Comparison of ENCODE assay signal across 1 cellular context in the genomic region with DNA sequence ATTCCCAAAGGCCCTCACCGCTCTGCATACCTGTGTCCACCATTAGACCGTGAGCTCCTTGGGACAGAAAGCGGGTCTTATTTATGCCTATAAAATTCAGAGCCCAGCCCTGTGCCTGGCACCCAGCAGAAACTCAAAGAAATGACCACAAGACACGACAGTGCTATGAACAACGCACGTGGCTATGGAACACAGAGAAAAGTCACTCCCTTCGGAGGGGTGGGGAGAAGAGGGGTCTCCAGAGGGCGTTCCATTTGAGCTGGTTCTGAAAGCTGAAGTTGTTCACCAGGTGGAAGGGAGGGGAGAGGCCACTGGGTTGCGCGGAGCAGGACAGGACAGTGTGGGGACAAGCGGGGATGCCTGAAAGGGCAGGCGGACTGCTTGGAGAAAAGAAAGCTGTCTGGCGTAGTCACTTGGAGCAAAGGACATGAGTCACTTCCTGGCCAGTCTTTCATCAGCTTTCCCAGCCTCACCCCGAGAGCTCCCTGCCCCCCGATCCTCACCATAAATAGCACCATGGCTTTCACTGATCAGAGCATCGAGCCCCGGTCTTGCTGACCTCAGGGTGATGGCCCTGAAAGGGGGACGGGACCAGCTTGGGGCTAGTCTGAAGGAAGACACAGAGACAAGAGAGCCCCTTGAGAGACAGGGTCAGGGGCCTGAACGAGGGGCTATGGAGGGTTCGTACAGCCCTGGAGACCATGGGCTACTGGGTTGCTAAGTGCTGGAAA.
A peak's percentile ranks its signal among the peaks of the same experiment; 100 is the strongest.
TF ChIP-seq lines count a peak whose summit lies in the region.

No MANE protein-coding gene starts in this region.

TF ChIP-seq in K562, 482 proteins besides CTCF, POLR2A, EP300 and RAD21 (continued from another document and continues in another):
- peak; percentile 27; the same call in 1 of the 2 replicates for TF ChIP-seq NKRF (IDR thresholded peaks at IDR 0.05; ENCODE audit: borderline replicate concordance)
- TF ChIP-seq ATF7 (IDR thresholded peaks at IDR 0.05) = peak; percentile 81
- peak; percentile 71; the same call in 1 of the 2 replicates for TF ChIP-seq NFE2 (IDR thresholded peaks at IDR 0.05; ENCODE audit: low read depth)
- 0 out of 2 replicates have a peak, but pooled peaks have one; percentile 50 for TF ChIP-seq FOXO4 (CRISPR knock-in tag; IDR thresholded peaks at IDR 0.05)
- TF ChIP-seq ARID2 (IDR thresholded peaks at IDR 0.05) = 0 out of 2 replicates have a peak, but pooled peaks have one; percentile 4
- TF ChIP-seq ZC3H8 (IDR thresholded peaks at IDR 0.05) = 0 out of 2 replicates have a peak, but pooled peaks have one; percentile 31
- TF ChIP-seq ZFX (CRISPR knock-in tag; IDR thresholded peaks at IDR 0.05) = peak; percentile 42; the same call in 1 of the 2 replicates
- TF ChIP-seq, protein P1, sequence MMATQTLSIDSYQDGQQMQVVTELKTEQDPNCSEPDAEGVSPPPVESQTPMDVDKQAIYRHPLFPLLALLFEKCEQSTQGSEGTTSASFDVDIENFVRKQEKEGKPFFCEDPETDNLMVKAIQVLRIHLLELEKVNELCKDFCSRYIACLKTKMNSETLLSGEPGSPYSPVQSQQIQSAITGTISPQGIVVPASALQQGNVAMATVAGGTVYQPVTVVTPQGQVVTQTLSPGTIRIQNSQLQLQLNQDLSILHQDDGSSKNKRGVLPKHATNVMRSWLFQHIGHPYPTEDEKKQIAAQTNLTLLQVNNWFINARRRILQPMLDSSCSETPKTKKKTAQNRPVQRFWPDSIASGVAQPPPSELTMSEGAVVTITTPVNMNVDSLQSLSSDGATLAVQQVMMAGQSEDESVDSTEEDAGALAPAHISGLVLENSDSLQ (IDR thresholded peaks at IDR 0.05) = peak; percentile 37
- TF ChIP-seq PYGO2 (tag; IDR thresholded peaks at IDR 0.05) = peak; percentile 58; the same call in 1 of the 2 replicates
- TF ChIP-seq JUNB (CRISPR knock-in tag; conservative IDR thresholded peaks at IDR 0.05) = peak; percentile 54; the same call in 1 of the 2 replicates
- peak; percentile 98 for TF ChIP-seq JUND (IDR thresholded peaks at IDR 0.05; ENCODE audit: borderline replicate concordance, low read depth, low read length)
- peak; percentile 94; the same call in 2 of the 3 replicates for TF ChIP-seq JUND (tag; IDR thresholded peaks at IDR 0.05; ENCODE audit: borderline replicate concordance, low read depth, low read length)
- peak; percentile 91 for TF ChIP-seq ZNF584 (CRISPR knock-in tag; IDR thresholded peaks at IDR 0.05; ENCODE audit: low read depth)
- TF ChIP-seq, protein P2, sequence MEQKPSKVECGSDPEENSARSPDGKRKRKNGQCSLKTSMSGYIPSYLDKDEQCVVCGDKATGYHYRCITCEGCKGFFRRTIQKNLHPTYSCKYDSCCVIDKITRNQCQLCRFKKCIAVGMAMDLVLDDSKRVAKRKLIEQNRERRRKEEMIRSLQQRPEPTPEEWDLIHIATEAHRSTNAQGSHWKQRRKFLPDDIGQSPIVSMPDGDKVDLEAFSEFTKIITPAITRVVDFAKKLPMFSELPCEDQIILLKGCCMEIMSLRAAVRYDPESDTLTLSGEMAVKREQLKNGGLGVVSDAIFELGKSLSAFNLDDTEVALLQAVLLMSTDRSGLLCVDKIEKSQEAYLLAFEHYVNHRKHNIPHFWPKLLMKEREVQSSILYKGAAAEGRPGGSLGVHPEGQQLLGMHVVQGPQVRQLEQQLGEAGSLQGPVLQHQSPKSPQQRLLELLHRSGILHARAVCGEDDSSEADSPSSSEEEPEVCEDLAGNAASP (IDR thresholded peaks at IDR 0.05) = no peak
- peak; percentile 89; the same call in 1 of the 2 replicates for TF ChIP-seq POLR2H (tag; IDR thresholded peaks at IDR 0.05; ENCODE audit: low read depth)
- TF ChIP-seq ZNF780A (CRISPR knock-in tag; IDR thresholded peaks at IDR 0.05) = no peak
- TF ChIP-seq, protein P3, sequence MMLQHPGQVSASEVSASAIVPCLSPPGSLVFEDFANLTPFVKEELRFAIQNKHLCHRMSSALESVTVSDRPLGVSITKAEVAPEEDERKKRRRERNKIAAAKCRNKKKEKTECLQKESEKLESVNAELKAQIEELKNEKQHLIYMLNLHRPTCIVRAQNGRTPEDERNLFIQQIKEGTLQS (IDR thresholded peaks at IDR 0.05) = peak; percentile 97
- TF ChIP-seq, protein P3 (CRISPR knock-in tag; conservative IDR thresholded peaks at IDR 0.05) = no peak; the same call in 1 of the 2 replicates
- TF ChIP-seq ZKSCAN8 (CRISPR knock-in tag; IDR thresholded peaks at IDR 0.05) = peak; percentile 71; the same call in 1 of the 2 replicates
- peak; percentile 57; the same call in 1 of the 2 replicates for TF ChIP-seq ZBTB7A (IDR thresholded peaks at IDR 0.05; ENCODE audit: borderline replicate concordance, control insufficient read depth, low read depth, low read length)
- no peak for TF ChIP-seq TRIM25 (IDR thresholded peaks at IDR 0.05; ENCODE audit: borderline replicate concordance)
- no peak for TF ChIP-seq ERF (CRISPR knock-in tag; IDR thresholded peaks at IDR 0.05)
- TF ChIP-seq TOE1 (IDR thresholded peaks at IDR 0.05; ENCODE audit: borderline replicate concordance) = peak; percentile 55; the same call in 1 of the 2 replicates
- TF ChIP-seq TOE1 (CRISPR knock-in tag; IDR thresholded peaks at IDR 0.05; ENCODE audit: borderline replicate concordance, low read depth) = no peak
- no peak for TF ChIP-seq MXI1 (IDR thresholded peaks at IDR 0.05; ENCODE audit: low read depth, low read length)
- TF ChIP-seq ZNF589 (CRISPR knock-in tag; IDR thresholded peaks at IDR 0.05; ENCODE audit: low read depth) = peak; percentile 93
- no peak for TF ChIP-seq ZNF695 (CRISPR knock-in tag; IDR thresholded peaks at IDR 0.05)
- peak; percentile 50; the same call in 1 of the 2 replicates for TF ChIP-seq C11orf30 (IDR thresholded peaks at IDR 0.05; ENCODE audit: low read depth)
- TF ChIP-seq HDAC8 (tag; IDR thresholded peaks at IDR 0.05) = 0 out of 2 replicates have a peak, but pooled peaks have one; percentile 53
- no peak for TF ChIP-seq MCM5 (IDR thresholded peaks at IDR 0.05; ENCODE audit: low read depth)
- TF ChIP-seq MBD2 (IDR thresholded peaks at IDR 0.05; ENCODE audit: borderline replicate concordance, low read depth) = peak; percentile 57; the same call in 1 of the 2 replicates
- TF ChIP-seq SMARCB1 (IDR thresholded peaks at IDR 0.05; ENCODE audit: insufficient read length, low read depth) = no peak
- TF ChIP-seq, protein P4, sequence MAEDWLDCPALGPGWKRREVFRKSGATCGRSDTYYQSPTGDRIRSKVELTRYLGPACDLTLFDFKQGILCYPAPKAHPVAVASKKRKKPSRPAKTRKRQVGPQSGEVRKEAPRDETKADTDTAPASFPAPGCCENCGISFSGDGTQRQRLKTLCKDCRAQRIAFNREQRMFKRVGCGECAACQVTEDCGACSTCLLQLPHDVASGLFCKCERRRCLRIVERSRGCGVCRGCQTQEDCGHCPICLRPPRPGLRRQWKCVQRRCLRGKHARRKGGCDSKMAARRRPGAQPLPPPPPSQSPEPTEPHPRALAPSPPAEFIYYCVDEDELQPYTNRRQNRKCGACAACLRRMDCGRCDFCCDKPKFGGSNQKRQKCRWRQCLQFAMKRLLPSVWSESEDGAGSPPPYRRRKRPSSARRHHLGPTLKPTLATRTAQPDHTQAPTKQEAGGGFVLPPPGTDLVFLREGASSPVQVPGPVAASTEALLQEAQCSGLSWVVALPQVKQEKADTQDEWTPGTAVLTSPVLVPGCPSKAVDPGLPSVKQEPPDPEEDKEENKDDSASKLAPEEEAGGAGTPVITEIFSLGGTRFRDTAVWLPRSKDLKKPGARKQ (CRISPR knock-in tag; IDR thresholded peaks at IDR 0.05) = no peak
- TF ChIP-seq EP400 (IDR thresholded peaks at IDR 0.05) = peak; percentile 89
- peak; percentile 27; the same call in 1 of the 2 replicates for TF ChIP-seq MAFG (tag; conservative IDR thresholded peaks at IDR 0.05)
- TF ChIP-seq HMGN3 (IDR thresholded peaks at IDR 0.05; ENCODE audit: borderline replicate concordance, extremely low read depth, insufficient read length, low read depth, low read length) = no peak
- no peak for TF ChIP-seq ZNF3 (CRISPR knock-in tag; IDR thresholded peaks at IDR 0.05)
- 0 out of 2 replicates have a peak, but pooled peaks have one; percentile 60 for TF ChIP-seq ZNF444 (CRISPR knock-in tag; IDR thresholded peaks at IDR 0.05)
- TF ChIP-seq GABPB1 (CRISPR knock-in tag; IDR thresholded peaks at IDR 0.05) = peak; percentile 61
- TF ChIP-seq ZNF699 (CRISPR knock-in tag; IDR thresholded peaks at IDR 0.05; ENCODE audit: insufficient replicate concordance) = no peak
- no peak for TF ChIP-seq SPI1 (IDR thresholded peaks at IDR 0.05; ENCODE audit: borderline replicate concordance, low read depth, low read length)
- TF ChIP-seq, protein P5, sequence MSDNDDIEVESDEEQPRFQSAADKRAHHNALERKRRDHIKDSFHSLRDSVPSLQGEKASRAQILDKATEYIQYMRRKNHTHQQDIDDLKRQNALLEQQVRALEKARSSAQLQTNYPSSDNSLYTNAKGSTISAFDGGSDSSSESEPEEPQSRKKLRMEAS (CRISPR knock-in tag; IDR thresholded peaks at IDR 0.05) = peak; percentile 87
- no peak; the same call in 1 of the 2 replicates for TF ChIP-seq HDGF (IDR thresholded peaks at IDR 0.05)
- TF ChIP-seq ZFPM2 (CRISPR knock-in tag; IDR thresholded peaks at IDR 0.05) = no peak
- TF ChIP-seq, protein P6, sequence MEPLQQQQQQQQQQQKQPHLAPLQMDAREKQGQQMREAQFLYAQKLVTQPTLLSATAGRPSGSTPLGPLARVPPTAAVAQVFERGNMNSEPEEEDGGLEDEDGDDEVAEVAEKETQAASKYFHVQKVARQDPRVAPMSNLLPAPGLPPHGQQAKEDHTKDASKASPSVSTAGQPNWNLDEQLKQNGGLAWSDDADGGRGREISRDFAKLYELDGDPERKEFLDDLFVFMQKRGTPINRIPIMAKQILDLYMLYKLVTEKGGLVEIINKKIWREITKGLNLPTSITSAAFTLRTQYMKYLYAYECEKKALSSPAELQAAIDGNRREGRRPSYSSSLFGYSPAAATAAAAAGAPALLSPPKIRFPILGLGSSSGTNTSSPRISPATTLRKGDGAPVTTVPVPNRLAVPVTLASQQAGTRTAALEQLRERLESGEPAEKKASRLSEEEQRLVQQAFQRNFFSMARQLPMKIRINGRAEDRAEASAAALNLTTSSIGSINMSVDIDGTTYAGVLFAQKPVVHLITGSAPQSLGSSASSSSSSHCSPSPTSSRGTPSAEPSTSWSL (CRISPR knock-in tag; IDR thresholded peaks at IDR 0.05; ENCODE audit: borderline replicate concordance) = no peak
- peak; percentile 48; the same call in 1 of the 2 replicates for TF ChIP-seq MTA3 (IDR thresholded peaks at IDR 0.05; ENCODE audit: borderline replicate concordance)
- peak; percentile 46 for TF ChIP-seq HNRNPLL (IDR thresholded peaks at IDR 0.05; ENCODE audit: low read depth, low read length, poor library complexity, severe bottlenecking)
- TF ChIP-seq MNT (conservative IDR thresholded peaks at IDR 0.05) = peak; percentile 69 to 78
- TF ChIP-seq ZNF57 (CRISPR knock-in tag; IDR thresholded peaks at IDR 0.05) = no peak
- TF ChIP-seq KDM1A (IDR thresholded peaks at IDR 0.05) = no peak
- no peak for TF ChIP-seq ZNF282 (CRISPR knock-in tag; IDR thresholded peaks at IDR 0.05)
- no peak for TF ChIP-seq ZNF785 (CRISPR knock-in tag; IDR thresholded peaks at IDR 0.05)
- TF ChIP-seq NFIC (IDR thresholded peaks at IDR 0.05) = peak; percentile 41
